8 cellular contexts compared by ENCODE assay signal in genomic region chr7:42014625-42015412, GRCh38.
DNase-seq lines count a peak whose midpoint lies in the region; ATAC-seq and TF ChIP-seq lines count a peak whose summit lies in the region.

No MANE protein-coding gene starts in this region.

- ATAC-seq in HG03196 (IDR thresholded peaks at IDR 0.05; ENCODE audit: unreplicated experiment): no peak

- peak; percentile 90 for TF ChIP-seq CTCF in VCaP (conservative IDR thresholded peaks at IDR 0.05)

- H3K27ac ChIP-seq in VCaP: peak overlapping the region; percentile 31

- DNase-seq in EL (peak; percentile 22), HT1080 (ENCODE audit: low read depth) (peak; percentile 51), germinal center (ENCODE audit: low spot score) (peak; percentile 36), NCI-H2029 treated with DMSO at 0.1 percent for 48 hours (lab: John Stamatoyannopoulos, UW) (no peak), midbrain (lab: John Stamatoyannopoulos, UW) (no peak)
- DNase-seq in stimulated activated CD4-positive, alpha-beta T cell treated with anti-CD3 and anti-CD28 coated beads, Interleukin-15, amount 100 ng/mL, for 24 hours: peak; percentile 61

Comparison
In these comparisons a context has a peak if more than half of its experiments do, and no peak if none do; other contexts are left out.
1. DNase-seq: peak in EL (single experiment), HT1080 (single experiment), germinal center (single experiment) and stimulated activated CD4-positive, alpha-beta T cell treated with anti-CD3 and anti-CD28 coated beads, Interleukin-15, amount 100 ng/mL, for 24 hours (single experiment); none in NCI-H2029 treated with DMSO at 0.1 percent for 48 hours (single experiment) and midbrain (single experiment).